ENCODE assay signal across 13 cellular contexts in the genomic region with DNA sequence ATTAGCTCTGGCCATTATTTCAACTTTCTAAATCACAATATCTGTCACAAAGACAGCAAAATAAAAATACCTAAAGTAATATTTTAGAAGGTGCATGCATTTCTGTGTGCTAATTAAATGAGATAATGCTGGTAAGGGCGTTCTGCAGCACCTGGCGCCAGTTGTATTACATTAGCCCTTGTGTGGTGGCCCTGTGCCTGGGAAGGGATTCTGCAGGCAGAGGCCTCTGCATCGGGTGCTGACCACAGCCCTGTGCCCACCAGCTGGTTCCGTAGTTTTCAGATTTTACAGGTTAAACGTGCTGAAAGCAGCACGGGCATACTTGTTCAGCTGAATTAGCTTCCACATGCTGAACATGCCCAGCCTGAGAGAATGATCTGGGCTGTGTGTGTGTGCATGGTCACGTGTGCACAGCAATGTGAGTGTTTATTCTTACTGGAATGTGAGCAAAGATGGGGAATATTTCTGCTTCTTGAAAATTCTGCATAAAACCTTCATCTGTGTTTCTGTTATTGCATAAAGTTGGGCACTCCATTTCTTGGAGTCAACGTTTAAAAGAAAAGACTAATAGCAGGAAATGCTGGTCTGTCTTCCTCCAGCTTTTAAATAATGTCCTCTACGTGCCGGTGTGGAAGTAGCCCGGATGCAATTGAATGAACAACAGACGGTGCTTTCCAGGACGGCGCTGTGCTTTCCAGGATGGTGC.
A peak's percentile ranks its signal among the peaks of the same experiment; 100 is the strongest.
DNase-seq lines count a peak whose midpoint lies in the region; ATAC-seq, FAIRE-seq and TF ChIP-seq lines count a peak whose summit lies in the region.
"Had no signal": no experiment of that assay in that cellular context is flagged by ENCODE, and none has a peak within 500 bp of the region (broad histone marks: within the 10 kb centered on the region; RNA-seq: fewer than 3 reads in every experiment).

No MANE protein-coding gene starts in this region.

- H3K27me3 Mint-ChIP-seq in activated naive CD4-positive, alpha-beta T cell treated with anti-CD3 and anti-CD28 coated beads for 36 hours (ENCODE audit: low read depth) = peaks cover 22% of the 10 kb centered on the region
- no peaks in the 10 kb centered on the region for H3K27me3 Mint-ChIP-seq in brain

- H3K27ac ChIP-seq in thyroid gland = no peak overlapping the region

- no peak for FAIRE-seq in frontal cortex (lab: Jason Lieb, UNC)
- FAIRE-seq: GM18507 had no signal

- H3K9me3 ChIP-seq in thyroid gland = no peaks in the 10 kb centered on the region

- peaks cover 9 to 18% of the 10 kb centered on the region in 2 donors for H3K4me1 ChIP-seq in thyroid gland

- no peak for ATAC-seq in GM21576 (IDR thresholded peaks at IDR 0.05; ENCODE audit: unreplicated experiment)

- H3K9me3 Mint-ChIP-seq in activated naive CD4-positive, alpha-beta T cell treated with anti-CD3 and anti-CD28 coated beads for 36 hours = no peaks in the 10 kb centered on the region
- peaks cover 0 to 2% (median 0%) of the 10 kb centered on the region in 5 experiments for H3K9me3 Mint-ChIP-seq in brain
- H3K9me3 Mint-ChIP-seq: endodermal cell, neural crest cell had no signal

- no peaks in the 10 kb centered on the region for H3K36me3 Mint-ChIP-seq in activated naive CD4-positive, alpha-beta T cell treated with anti-CD3 and anti-CD28 coated beads for 36 hours (ENCODE audit: low read depth)
- H3K36me3 Mint-ChIP-seq in brain = no peaks in the 10 kb centered on the region

- peak; percentile 18 for DNase-seq in activated naive CD4-positive, alpha-beta T cell treated with anti-CD3 and anti-CD28 coated beads for 36 hours
- DNase-seq in activated naive CD4-positive, alpha-beta T cell (lab: John Stamatoyannopoulos, UW) = no peak
- DNase-seq in left kidney (ENCODE audit: low read depth, low spot score) (peak; percentile 49), thyroid gland (peak; percentile 23 to 52), frontal cortex (ENCODE audit: low spot score in 2 of 2) (no peak)
- DNase-seq in activated CD4-positive, CD25-positive, alpha-beta regulatory T cell treated with anti-CD3 and anti-CD28 coated beads, Interleukin-2, amount 50 U/mL, for 72 hours = no peak
- DNase-seq: MM.1S had no signal

- CTCF ChIA-PET in activated naive CD4-positive, alpha-beta T cell treated with anti-CD3 and anti-CD28 coated beads for 36 hours (lab: Charles Lee) = no interaction called here

- peaks cover 5% of the 10 kb centered on the region for H3K4me1 Mint-ChIP-seq in activated naive CD4-positive, alpha-beta T cell treated with anti-CD3 and anti-CD28 coated beads for 36 hours (ENCODE audit: low read depth)
- H3K4me1 Mint-ChIP-seq in brain = peaks cover 29% of the 10 kb centered on the region
- H3K4me1 Mint-ChIP-seq: B cell had no signal

- H3K4me3 Mint-ChIP-seq in activated naive CD4-positive, alpha-beta T cell treated with anti-CD3 and anti-CD28 coated beads for 36 hours = no peak overlapping the region
- peak overlapping the region in 4 of 5 experiments; percentile 2 to 52 (median 20) for H3K4me3 Mint-ChIP-seq in brain
- H3K4me3 Mint-ChIP-seq: B cell, endodermal cell, neural crest cell had no signal

- TF ChIP-seq CTCF in brain (conservative IDR thresholded peaks at IDR 0.05) = no peak
- no peak for TF ChIP-seq CTCF in thyroid gland (IDR thresholded peaks at IDR 0.05)

- intact Hi-C loops in activated naive CD4-positive, alpha-beta T cell treated with anti-CD3 and anti-CD28 coated beads for 36 hours (cut with micrococcal nuclease) = no loop called here
- intact Hi-C loops in thyroid gland (cut with DNase I) = no loop called here

- no peak for TF ChIP-seq POLR2A in thyroid gland (IDR thresholded peaks at IDR 0.05)

- H3K27me3 ChIP-seq in thyroid gland = no peaks in the 10 kb centered on the region

- H3K36me3 ChIP-seq in thyroid gland = no peaks in the 10 kb centered on the region

- WGBS in thyroid gland, 2 donors = 29 to 39% methylated on average over 11 to 14 of the region's 14 CpGs

- no peak overlapping the region for H3K27ac Mint-ChIP-seq in activated naive CD4-positive, alpha-beta T cell treated with anti-CD3 and anti-CD28 coated beads for 36 hours
- peak overlapping the region in 3 of 5 experiments; percentile 41 to 87 (median 50) for H3K27ac Mint-ChIP-seq in brain
- H3K27ac Mint-ChIP-seq: B cell, endodermal cell had no signal

- H3K4me3 ChIP-seq in thyroid gland (replicated peaks in 1 of 3) = no peak overlapping the region

Comparison
In these comparisons a context has a peak if more than half of its experiments do, and no peak if none do; other contexts are left out.
1. DNase-seq: peak in activated naive CD4-positive, alpha-beta T cell treated with anti-CD3 and anti-CD28 coated beads for 36 hours (single experiment), left kidney (single experiment) and thyroid gland (2 of 2); none in activated naive CD4-positive, alpha-beta T cell (0 of 4), activated CD4-positive, CD25-positive, alpha-beta regulatory T cell treated with anti-CD3 and anti-CD28 coated beads, Interleukin-2, amount 50 U/mL, for 72 hours (single experiment) and frontal cortex (0 of 2).